ENCODE assay signal across 35 cellular contexts in the genomic region with DNA sequence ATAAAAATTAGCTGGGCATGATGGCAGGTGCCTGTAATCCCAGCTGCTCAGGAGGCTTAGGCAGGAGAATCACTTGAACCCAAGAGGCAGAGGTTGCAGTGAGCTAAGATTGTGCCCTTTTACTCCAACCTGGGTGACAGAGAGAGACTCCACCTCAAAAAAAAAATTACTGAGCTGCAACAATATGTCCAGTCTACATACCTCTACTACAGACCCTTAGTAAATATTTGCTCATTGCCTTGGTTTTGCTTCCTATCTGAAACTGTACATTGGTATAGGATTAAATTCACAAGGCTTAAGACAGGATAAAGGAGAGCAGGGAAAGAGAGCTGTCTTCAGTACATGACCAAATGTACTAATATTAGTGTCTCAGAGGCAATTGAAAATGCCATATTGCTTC. TPM values are rescaled to one million over a fixed set of nuclear protein-coding genes. Genes with fewer than 3 reads are reported as not detected.
"Had no signal": no experiment of that assay in that cellular context is flagged by ENCODE, and none has a peak within 500 bp of the region (broad histone marks: within the 10 kb centered on the region; RNA-seq: fewer than 3 reads in every experiment).

No MANE protein-coding gene starts in this region.

- ATAC-seq: activated T-cell treated with anti-CD3 and anti-CD28 coated beads, Interleukin-2, amount 50 U/mL, for 4 hours; Panc1 had no signal

- H3K27me3 ChIP-seq: cardiac muscle cell, colonic mucosa had no signal

- H3K4me3 Mint-ChIP-seq: activated B cell treated with CpG ODN at 0.5 μM for 24 hours; activated CD4-positive, alpha-beta T cell treated with anti-CD3 and anti-CD28 coated beads, Interleukin-2, amount 10 ng/mL, durations not matched to agents 24 days and 14 days; activated naive CD4-positive, alpha-beta T cell treated with anti-CD3 and anti-CD28 coated beads for 36 hours; activated naive CD8-positive, alpha-beta T cell treated with anti-CD3 and anti-CD28 coated beads for 36 hours; activated T-cell treated with anti-CD3 and anti-CD28 coated beads, Interleukin-2, amount 50 U/mL, for 4 hours; activated T-helper 1 cell treated with anti-CD3 and anti-CD28 coated beads, Interleukin-12 subunit alpha, Interleukin-12 subunit beta, Interleukin-2, Interleukin-4 antibody, amounts not matched to agents 30 ng/mL and 10 ng/mL and 1 ng/mL, durations not matched to agents 14 hours and 24 hours and 36 hours; central memory CD8-positive, alpha-beta T cell had no signal

- H3K4me3 ChIP-seq: cardiac muscle cell, colonic mucosa, MG63, SJSA1 had no signal

- H3K4me2 ChIP-seq: SK-N-SH had no signal

- H3K9me3 Mint-ChIP-seq: activated B cell treated with CpG ODN at 0.5 μM for 24 hours; activated naive CD4-positive, alpha-beta T cell treated with anti-CD3 and anti-CD28 coated beads for 36 hours; activated T-cell treated with anti-CD3 and anti-CD28 coated beads, Interleukin-2, amount 50 U/mL, for 4 hours; activated T-helper 1 cell treated with anti-CD3 and anti-CD28 coated beads, Interleukin-12 subunit alpha, Interleukin-12 subunit beta, Interleukin-2, Interleukin-4 antibody, amounts not matched to agents 30 ng/mL and 10 ng/mL and 1 ng/mL, durations not matched to agents 14 hours and 24 hours and 36 hours; central memory CD8-positive, alpha-beta T cell had no signal

- H3K36me3 ChIP-seq: cardiac muscle cell, colonic mucosa, MG63, SJSA1 had no signal

- H3K27ac ChIP-seq: cardiac muscle cell, colonic mucosa, SJSA1, VCaP had no signal

- H3K27me3 Mint-ChIP-seq: activated B cell treated with CpG ODN at 0.5 μM for 24 hours; activated naive CD8-positive, alpha-beta T cell treated with anti-CD3 and anti-CD28 coated beads for 36 hours; central memory CD8-positive, alpha-beta T cell had no signal

- H3K4me1 ChIP-seq: SJSA1 had no signal

- H3K9ac ChIP-seq: SK-N-SH had no signal

- H3K9me3 ChIP-seq: colonic mucosa, MG63, SJSA1, SK-N-SH had no signal

- DNase-seq: activated B cell treated with CpG ODN at 0.5 μM for 24 hours; activated CD4-positive, alpha-beta T cell treated with anti-CD3 and anti-CD28 coated beads, Interleukin-2, amount 10 ng/mL, durations not matched to agents 24 days and 14 days; activated CD4-positive, alpha-beta T cell treated with anti-CD3 and anti-CD28 coated beads, Interleukin-2, amount 50 U/mL, for 4 hours; activated CD4-positive, CD25-positive, alpha-beta regulatory T cell treated with anti-CD3 and anti-CD28 coated beads, Interleukin-2, amount 50 U/mL, for 72 hours; activated CD8-positive, alpha-beta memory T cell treated with anti-CD3 and anti-CD28 coated beads, Interleukin-2, amount 50 U/mL, for 4 hours; activated gamma-delta T cell treated with Interleukin-2 at 50 U/mL for 16 hours; activated naive CD4-positive, alpha-beta T cell treated with anti-CD3 and anti-CD28 coated beads for 36 hours; activated naive CD8-positive, alpha-beta T cell treated with anti-CD3 and anti-CD28 coated beads for 36 hours; activated T-cell treated with anti-CD3 and anti-CD28 coated beads for 4 hours; activated T-cell treated with anti-CD3 and anti-CD28 coated beads, Interleukin-2, amount 50 U/mL, for 4 hours; amniotic stem cell; aorta; colonic mucosa; MG63; NCI-H1048; NCI-H1105 treated with DMSO at 0.1 percent for 48 hours; NCI-H1436; NCI-H1694; NCI-H1930; NCI-H2081 treated with DMSO at 0.1 percent for 48 hours; NCI-H226; NCI-H446 treated with DMSO at 0.1 percent for 48 hours; NCI-H524; NCI-H69; SHP77 treated with DMSO at 0.1 percent for 48 hours; SK-N-SH; T-helper 2 cell; T-helper 9 cell had no signal

- H3K27ac Mint-ChIP-seq: activated B cell treated with CpG ODN at 0.5 μM for 24 hours; activated CD4-positive, alpha-beta T cell treated with anti-CD3 and anti-CD28 coated beads, Interleukin-2, amount 10 ng/mL, durations not matched to agents 24 days and 14 days; activated T-helper 1 cell treated with anti-CD3 and anti-CD28 coated beads, Interleukin-12 subunit alpha, Interleukin-12 subunit beta, Interleukin-2, Interleukin-4 antibody, amounts not matched to agents 30 ng/mL and 10 ng/mL and 1 ng/mL, durations not matched to agents 14 hours and 24 hours and 36 hours had no signal

RNA-seq across cellular contexts. Expression of a gene that starts 8.1 kb away (rescaled TPM):
- total RNA-seq: RPMI7951, SJSA1 had no signal
